Comparison of ENCODE assay signal across 11 cellular contexts in genomic region chr5:32254987-32255900, GRCh38. TPM values are rescaled to one million over a fixed set of nuclear protein-coding genes. Genes with fewer than 3 reads are reported as not detected.
DNase-seq lines count a peak whose midpoint lies in the region; ATAC-seq and TF ChIP-seq lines count a peak whose summit lies in the region.
"Had no signal": no experiment of that assay in that cellular context is flagged by ENCODE, and none has a peak within 500 bp of the region (broad histone marks: within the 10 kb centered on the region; RNA-seq: fewer than 3 reads in every experiment).

No MANE protein-coding gene starts in this region.

- H3K4me3 ChIP-seq in A673 (ENCODE audit: low read depth, low read length, poor library complexity, severe bottlenecking) (no peak overlapping the region), esophagus (ENCODE audit: low read depth in 1 of 2, low read length in 2 of 2) (no peak overlapping the region)
- no peak overlapping the region for H3K4me3 ChIP-seq in naive thymus-derived CD4-positive, alpha-beta T cell (ENCODE audit: low read length)

- POLR2A ChIA-PET in A673 (lab: Charles Lee; ENCODE audit: low non-redundant PET): no interaction called here
- POLR2A ChIA-PET in naive thymus-derived CD4-positive, alpha-beta T cell (lab: Charles Lee): interaction anchor here (0.5 to 0.6 kb wide), 2 partner anchors 11 to 25 kb away, joined by 3 to 4 read pairs; no protein-coding TSS in a partner anchor

- no peak for ATAC-seq in naive thymus-derived CD4-positive, alpha-beta T cell
- no peak for ATAC-seq in HG02642 (IDR thresholded peaks at IDR 0.05; ENCODE audit: poor library complexity, unreplicated experiment)

- peaks cover 4% of the 10 kb centered on the region for H3K36me3 ChIP-seq in A673 (ENCODE audit: insufficient read depth, low read length, poor library complexity, severe bottlenecking)
- H3K36me3 ChIP-seq in esophagus (ENCODE audit: control insufficient read depth in 2 of 2, insufficient read depth in 2 of 2, low read length in 1 of 2): peaks cover 0 to 11% of the 10 kb centered on the region in 2 donors
- peaks cover 4 to 65% (median 5%) of the 10 kb centered on the region in 3 experiments for H3K36me3 ChIP-seq in naive thymus-derived CD4-positive, alpha-beta T cell (ENCODE audit: control insufficient read depth in 2 of 3, insufficient read depth in 3 of 3, low read length in 3 of 3)

- H3K27ac Mint-ChIP-seq in naive thymus-derived CD4-positive, alpha-beta T cell: peak overlapping the region in 2 of 9 donors; percentile 25 to 32
- H3K27ac Mint-ChIP-seq: B cell had no signal

- H3K27ac ChIP-seq in A673 (ENCODE audit: low read depth, low read length, poor library complexity, severe bottlenecking) (peak overlapping the region; percentile 13), esophagus (ENCODE audit: low read depth in 2 of 2, low read length in 1 of 2) (peak overlapping the region; percentile 54 to 65)
- no peak overlapping the region for H3K27ac ChIP-seq in naive thymus-derived CD4-positive, alpha-beta T cell (ENCODE audit: low read depth, low read length)
- H3K27ac ChIP-seq: epithelial cell of prostate, VCaP had no signal

- BruUV-seq in A673 (replicated peaks; lab: Mats Ljungman, UMichigan): no TSS peak

- no peaks in the 10 kb centered on the region for H3K9me3 Mint-ChIP-seq in naive thymus-derived CD4-positive, alpha-beta T cell

- H3K9me3 ChIP-seq in A673 (ENCODE audit: low read depth, low read length, poor library complexity, severe bottlenecking) (no peaks in the 10 kb centered on the region), esophagus (ENCODE audit: control insufficient read depth in 2 of 2, insufficient read depth in 1 of 2, low read depth in 1 of 2, low read length in 1 of 2) (no peaks in the 10 kb centered on the region)
- H3K9me3 ChIP-seq in naive thymus-derived CD4-positive, alpha-beta T cell (ENCODE audit: control insufficient read depth in 2 of 3, low read length in 3 of 3): no peaks in the 10 kb centered on the region

- H3K36me3 Mint-ChIP-seq in naive thymus-derived CD4-positive, alpha-beta T cell: peaks cover 16 to 69% (median 31%) of the 10 kb centered on the region in 5 donors

- no peaks in the 10 kb centered on the region for H3K27me3 ChIP-seq in A673 (replicated peaks; ENCODE audit: insufficient read depth, low read depth, low read length, poor library complexity)
- no peaks in the 10 kb centered on the region for H3K27me3 ChIP-seq in esophagus (ENCODE audit: control insufficient read depth in 1 of 2, insufficient read depth in 2 of 2, low read length in 2 of 2)
- H3K27me3 ChIP-seq in naive thymus-derived CD4-positive, alpha-beta T cell (ENCODE audit: control insufficient read depth in 2 of 2, insufficient read depth in 2 of 2, low read length in 2 of 2): no peaks in the 10 kb centered on the region

- no peak overlapping the region for H3K4me3 Mint-ChIP-seq in naive thymus-derived CD4-positive, alpha-beta T cell
- H3K4me3 Mint-ChIP-seq: B cell had no signal

- no peaks in the 10 kb centered on the region for H3K27me3 Mint-ChIP-seq in naive thymus-derived CD4-positive, alpha-beta T cell
- H3K27me3 Mint-ChIP-seq: B cell had no signal

- 37 to 57% methylated on average over 7 of the region's 7 CpGs for WGBS in esophagus, 2 donors

- TF ChIP-seq CTCF in A673 (conservative IDR thresholded peaks at IDR 0.05; ENCODE audit: low read depth, low read length): no peak

- intact Hi-C loops in A673 (cut with micrococcal nuclease; ENCODE audit: unreplicated experiment): no loop called here
- intact Hi-C loops in naive thymus-derived CD4-positive, alpha-beta T cell (cut with micrococcal nuclease): loop anchor here in 1 of 2 donors (5.0 kb wide), 1 partner anchor 42 kb away; no protein-coding TSS in a partner anchor

- CTCF ChIA-PET in A673 (lab: Charles Lee): no interaction called here
- CTCF ChIA-PET in naive thymus-derived CD4-positive, alpha-beta T cell (lab: Charles Lee): no interaction called here

- H3K4me1 Mint-ChIP-seq in naive thymus-derived CD4-positive, alpha-beta T cell: peaks cover 0 to 4% (median 0%) of the 10 kb centered on the region in 7 donors

- DNase-seq in A673 (ENCODE audit: low spot score) (peak; percentile 46), NCI-H1092 (lab: John Stamatoyannopoulos, UW) (peak; percentile 39), middle frontal gyrus (ENCODE audit: extremely low spot score, low spot score) (peak; percentile 19), dedifferentiated amniotic fluid mesenchymal stem cell (ENCODE audit: extremely low spot score) (no peak), amniotic stem cell (lab: John Stamatoyannopoulos, UW) (no peak)
- DNase-seq in naive thymus-derived CD4-positive, alpha-beta T cell: no peak

- H3K4me1 ChIP-seq in A673 (ENCODE audit: insufficient read depth, low read length, poor library complexity, severe bottlenecking) (peaks cover 17% of the 10 kb centered on the region), esophagus (ENCODE audit: control insufficient read depth in 2 of 2, insufficient read depth in 2 of 2, low read length in 1 of 2) (peaks cover 0 to 3% of the 10 kb centered on the region in 2 donors)
- no peaks in the 10 kb centered on the region for H3K4me1 ChIP-seq in naive thymus-derived CD4-positive, alpha-beta T cell (ENCODE audit: control insufficient read depth in 2 of 2, insufficient read depth in 2 of 2, low read length in 2 of 2)

RNA-seq across cellular contexts. Expression of gene MTMR12, which starts 57.5 kb away (rescaled TPM):
- 31.6 and 35.8 TPM in 2 replicates for total RNA-seq in A673 (2021)
- polyA plus RNA-seq in esophagus: 1 to 10 TPM; 5.2 to 8.2 TPM
- 10 to 100 TPM; 19.0 to 28.2 (median 24.0) TPM for total RNA-seq in naive thymus-derived CD4-positive, alpha-beta T cell
- polyA plus RNA-seq in naive thymus-derived CD4-positive, alpha-beta T cell: 10 to 100 TPM; 12.4 to 17.2 TPM

Comparison
In these comparisons a context has a peak if more than half of its experiments do, and no peak if none do; other contexts are left out.
1. DNase-seq: peak in A673 (single experiment), NCI-H1092 (single experiment) and middle frontal gyrus (single experiment); none in naive thymus-derived CD4-positive, alpha-beta T cell (0 of 9), dedifferentiated amniotic fluid mesenchymal stem cell (single experiment) and amniotic stem cell (single experiment).